ENCODE assay signal across 1 cellular context in the genomic region with DNA sequence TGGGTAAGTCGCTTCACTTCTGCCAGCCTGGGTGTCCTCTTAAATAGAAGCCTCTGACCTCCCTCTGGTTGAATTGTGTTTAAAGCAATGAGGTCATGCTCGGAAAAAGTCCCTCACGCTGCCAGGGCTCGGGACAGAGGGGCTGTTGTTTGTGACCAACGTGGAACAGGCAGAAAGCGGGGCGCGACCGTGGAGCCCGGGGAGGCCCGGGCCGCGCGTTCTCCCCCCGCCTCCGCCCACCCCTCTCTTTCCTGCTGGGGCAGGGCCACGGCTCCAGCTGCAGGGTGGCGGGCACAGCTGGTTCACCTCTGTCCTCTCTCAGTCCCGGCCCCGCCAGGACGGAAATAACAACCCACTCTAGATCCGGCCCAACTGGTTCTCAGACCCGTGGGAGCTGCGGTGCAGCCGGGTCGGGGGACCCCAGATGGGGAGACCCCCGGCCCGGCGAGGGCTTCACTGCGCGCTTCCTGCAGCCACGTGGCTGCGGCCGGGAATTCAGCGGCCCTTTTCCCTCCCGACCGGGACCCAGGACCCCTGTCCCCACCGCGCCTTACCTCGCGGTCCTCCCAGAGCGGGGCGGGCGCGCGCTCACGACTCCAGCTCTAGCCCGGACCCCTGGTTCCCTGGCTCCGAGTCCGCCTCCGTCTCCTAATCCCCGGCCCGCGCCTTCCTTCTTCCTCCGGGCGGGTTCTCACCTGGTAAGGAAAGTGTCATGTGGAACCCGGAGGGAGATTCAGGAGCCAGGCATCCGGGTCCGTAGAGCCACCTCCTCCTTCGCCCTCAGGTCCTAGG.
TF ChIP-seq lines count a peak whose summit lies in the region.

No MANE protein-coding gene starts in this region.

TF ChIP-seq in GM12878, 131 proteins besides CTCF, POLR2A, EP300 and RAD21:
- TF ChIP-seq ATF7 (IDR thresholded peaks at IDR 0.05; ENCODE audit: low read depth) (peak; percentile 82), NR2F1 (conservative IDR thresholded peaks at IDR 0.05) (peak; percentile 71; the same call in 1 of the 2 replicates), MXI1 (IDR thresholded peaks at IDR 0.05; ENCODE audit: low read depth, low read length) (0 out of 2 replicates have a peak, but pooled peaks have one; percentile 31), ZZZ3 (IDR thresholded peaks at IDR 0.05; ENCODE audit: control insufficient read depth, insufficient read length, low read depth) (no peak), SIX5 (IDR thresholded peaks at IDR 0.05; ENCODE audit: low read depth, low read length, severe bottlenecking) (no peak), POLR2AphosphoS5 (IDR thresholded peaks at IDR 0.05; ENCODE audit: low read length) (0 out of 2 replicates have a peak, but pooled peaks have one; percentile 31), SMARCA5 (IDR thresholded peaks at IDR 0.05) (no peak), GATAD2B (conservative IDR thresholded peaks at IDR 0.05; ENCODE audit: low read depth) (peak; percentile 77), IKZF1 (conservative IDR thresholded peaks at IDR 0.05) (peak; percentile 71), TCF3 (IDR thresholded peaks at IDR 0.05; ENCODE audit: borderline replicate concordance, insufficient read depth, low read depth, low read length) (0 out of 2 replicates have a peak, but pooled peaks have one; percentile 62), HDAC2 (IDR thresholded peaks at IDR 0.05) (no peak), MEF2B (IDR thresholded peaks at IDR 0.05; ENCODE audit: partially characterized antibody, poor library complexity, severe bottlenecking) (peak; percentile 15), IRF4 (IDR thresholded peaks at IDR 0.05; ENCODE audit: low read depth, low read length) (no peak), TCF12 (IDR thresholded peaks at IDR 0.05; ENCODE audit: low read depth, low read length) (peak; percentile 78; the same call in 1 of the 2 replicates), BHLHE40 (IDR thresholded peaks at IDR 0.05; ENCODE audit: borderline replicate concordance in 1 of 2, low read depth in 2 of 2, low read length in 1 of 2) (peak in 1 of 2 experiments; percentile 21; a peak in 1 of 4 replicates), RCOR1 (conservative IDR thresholded peaks at IDR 0.05; ENCODE audit: low read depth, low read length) (no peak), RFX5 (IDR thresholded peaks at IDR 0.05; ENCODE audit: low read depth, low read length) (no peak), FOXK2 (IDR thresholded peaks at IDR 0.05) (no peak), YBX1 (IDR thresholded peaks at IDR 0.05) (no peak), TARDBP (IDR thresholded peaks at IDR 0.05; ENCODE audit: borderline replicate concordance) (no peak), HCFC1 (IDR thresholded peaks at IDR 0.05; ENCODE audit: low read length) (no peak), RELA (IDR thresholded peaks at IDR 0.05; ENCODE audit: borderline replicate concordance, partially characterized antibody) (peak; percentile 19), DPF2 (IDR thresholded peaks at IDR 0.05) (peak; percentile 69; the same call in 1 of the 2 replicates), MYC (IDR thresholded peaks at IDR 0.05; ENCODE audit: insufficient read depth, insufficient read length, insufficient replicate concordance, low read length, severe bottlenecking) (no peak)
- TF ChIP-seq, protein P1, sequence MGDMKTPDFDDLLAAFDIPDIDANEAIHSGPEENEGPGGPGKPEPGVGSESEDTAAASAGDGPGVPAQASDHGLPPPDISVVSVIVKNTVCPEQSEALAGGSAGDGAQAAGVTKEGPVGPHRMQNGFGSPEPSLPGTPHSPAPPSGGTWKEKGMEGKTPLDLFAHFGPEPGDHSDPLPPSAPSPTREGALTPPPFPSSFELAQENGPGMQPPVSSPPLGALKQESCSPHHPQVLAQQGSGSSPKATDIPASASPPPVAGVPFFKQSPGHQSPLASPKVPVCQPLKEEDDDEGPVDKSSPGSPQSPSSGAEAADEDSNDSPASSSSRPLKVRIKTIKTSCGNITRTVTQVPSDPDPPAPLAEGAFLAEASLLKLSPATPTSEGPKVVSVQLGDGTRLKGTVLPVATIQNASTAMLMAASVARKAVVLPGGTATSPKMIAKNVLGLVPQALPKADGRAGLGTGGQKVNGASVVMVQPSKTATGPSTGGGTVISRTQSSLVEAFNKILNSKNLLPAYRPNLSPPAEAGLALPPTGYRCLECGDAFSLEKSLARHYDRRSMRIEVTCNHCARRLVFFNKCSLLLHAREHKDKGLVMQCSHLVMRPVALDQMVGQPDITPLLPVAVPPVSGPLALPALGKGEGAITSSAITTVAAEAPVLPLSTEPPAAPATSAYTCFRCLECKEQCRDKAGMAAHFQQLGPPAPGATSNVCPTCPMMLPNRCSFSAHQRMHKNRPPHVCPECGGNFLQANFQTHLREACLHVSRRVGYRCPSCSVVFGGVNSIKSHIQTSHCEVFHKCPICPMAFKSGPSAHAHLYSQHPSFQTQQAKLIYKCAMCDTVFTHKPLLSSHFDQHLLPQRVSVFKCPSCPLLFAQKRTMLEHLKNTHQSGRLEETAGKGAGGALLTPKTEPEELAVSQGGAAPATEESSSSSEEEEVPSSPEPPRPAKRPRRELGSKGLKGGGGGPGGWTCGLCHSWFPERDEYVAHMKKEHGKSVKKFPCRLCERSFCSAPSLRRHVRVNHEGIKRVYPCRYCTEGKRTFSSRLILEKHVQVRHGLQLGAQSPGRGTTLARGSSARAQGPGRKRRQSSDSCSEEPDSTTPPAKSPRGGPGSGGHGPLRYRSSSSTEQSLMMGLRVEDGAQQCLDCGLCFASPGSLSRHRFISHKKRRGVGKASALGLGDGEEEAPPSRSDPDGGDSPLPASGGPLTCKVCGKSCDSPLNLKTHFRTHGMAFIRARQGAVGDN (IDR thresholded peaks at IDR 0.05): peak; percentile 39; the same call in 1 of the 2 replicates
- TF ChIP-seq, protein P2, sequence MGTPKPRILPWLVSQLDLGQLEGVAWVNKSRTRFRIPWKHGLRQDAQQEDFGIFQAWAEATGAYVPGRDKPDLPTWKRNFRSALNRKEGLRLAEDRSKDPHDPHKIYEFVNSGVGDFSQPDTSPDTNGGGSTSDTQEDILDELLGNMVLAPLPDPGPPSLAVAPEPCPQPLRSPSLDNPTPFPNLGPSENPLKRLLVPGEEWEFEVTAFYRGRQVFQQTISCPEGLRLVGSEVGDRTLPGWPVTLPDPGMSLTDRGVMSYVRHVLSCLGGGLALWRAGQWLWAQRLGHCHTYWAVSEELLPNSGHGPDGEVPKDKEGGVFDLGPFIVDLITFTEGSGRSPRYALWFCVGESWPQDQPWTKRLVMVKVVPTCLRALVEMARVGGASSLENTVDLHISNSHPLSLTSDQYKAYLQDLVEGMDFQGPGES (IDR thresholded peaks at IDR 0.05): no peak
- TF ChIP-seq, protein P3, sequence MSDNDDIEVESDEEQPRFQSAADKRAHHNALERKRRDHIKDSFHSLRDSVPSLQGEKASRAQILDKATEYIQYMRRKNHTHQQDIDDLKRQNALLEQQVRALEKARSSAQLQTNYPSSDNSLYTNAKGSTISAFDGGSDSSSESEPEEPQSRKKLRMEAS (IDR thresholded peaks at IDR 0.05; ENCODE audit: low read depth, low read length): no peak
